Comparison of ENCODE assay signal across 23 cellular contexts in genomic region chr16:50570354-50570753, GRCh38. TPM values are rescaled to one million over a fixed set of nuclear protein-coding genes. Genes with fewer than 3 reads are reported as not detected.
A peak's percentile ranks its signal among the peaks of the same experiment; 100 is the strongest.
DNase-seq lines count a peak whose midpoint lies in the region; ATAC-seq, FAIRE-seq and TF ChIP-seq lines count a peak whose summit lies in the region.
"Had no signal": no experiment of that assay in that cellular context is flagged by ENCODE, and none has a peak within 500 bp of the region (broad histone marks: within the 10 kb centered on the region; RNA-seq: fewer than 3 reads in every experiment).

No MANE protein-coding gene starts in this region.

- H3K4me2 ChIP-seq in HepG2 (ENCODE audit: low read depth, low read length) (no peak overlapping the region), K562 (ENCODE audit: insufficient read depth, low read length) (no peak overlapping the region)
- H3K4me2 ChIP-seq: A549; BLaER1 treated with 17β-estradiol and CSF1 and Interleukin-3, amounts not matched to agents 10 nM and 100 nM had no signal

- H3K4me1 Mint-ChIP-seq in nephron progenitor cell = peaks cover 82% of the 10 kb centered on the region
- H3K4me1 Mint-ChIP-seq: B cell had no signal

- H3K79me2 ChIP-seq in HepG2 (ENCODE audit: insufficient read depth, low read length) (peaks cover 100% of the 10 kb centered on the region), K562 (ENCODE audit: control insufficient read depth, insufficient read depth, low read length) (no peaks in the 10 kb centered on the region)

- H3K9me3 Mint-ChIP-seq in nephron progenitor cell = no peaks in the 10 kb centered on the region
- H3K9me3 Mint-ChIP-seq: CD4-positive, alpha-beta T cell; CD8-positive, alpha-beta T cell had no signal

- H3K4me1 ChIP-seq in HepG2 (ENCODE audit: insufficient read depth, low read length) (peaks cover 99% of the 10 kb centered on the region), right lobe of liver (no peaks in the 10 kb centered on the region), K562 (replicated peaks in 1 of 2; ENCODE audit: control insufficient read depth in 2 of 2, insufficient read depth in 2 of 2, low read length in 2 of 2) (no peaks in the 10 kb centered on the region)
- H3K4me1 ChIP-seq: A549, Caco-2 had no signal

- no peaks in the 10 kb centered on the region for H3K9me1 ChIP-seq in K562 (ENCODE audit: control insufficient read depth, insufficient read depth, low read length)

- H3K9me3 ChIP-seq in HepG2 (ENCODE audit: low read length) (no peaks in the 10 kb centered on the region), right lobe of liver (no peaks in the 10 kb centered on the region), K562 (replicated peaks; ENCODE audit: control insufficient read depth, insufficient read depth, low read depth, low read length) (no peaks in the 10 kb centered on the region)
- H3K9me3 ChIP-seq: A549; BLaER1 treated with 17β-estradiol and CSF1 and Interleukin-3, amounts not matched to agents 10 nM and 100 nM; Caco-2 had no signal

- H4K20me1 ChIP-seq in HepG2 (ENCODE audit: insufficient read depth, low read length) (peaks cover 100% of the 10 kb centered on the region), K562 (replicated peaks; ENCODE audit: control insufficient read depth, insufficient read depth, low read length) (no peaks in the 10 kb centered on the region)
- H4K20me1 ChIP-seq: BLaER1 treated with 17β-estradiol and CSF1 and Interleukin-3, amounts not matched to agents 10 nM and 100 nM had no signal

- H3K4me3 ChIP-seq in HepG2 (replicated peaks in 1 of 3; ENCODE audit: insufficient read depth in 1 of 3, low read depth in 2 of 3, low read length in 3 of 3) (no peak overlapping the region), right lobe of liver (no peak overlapping the region), K562 (no peak overlapping the region), lower leg skin (ENCODE audit: low read depth, poor library complexity, severe bottlenecking) (no peak overlapping the region)
- H3K4me3 ChIP-seq: A549; BLaER1 treated with 17β-estradiol and CSF1 and Interleukin-3, amounts not matched to agents 10 nM and 100 nM; GM12878 had no signal

- peak overlapping the region; percentile 36 for H3K27ac Mint-ChIP-seq in nephron progenitor cell
- H3K27ac Mint-ChIP-seq: B cell; CD4-positive, alpha-beta T cell; CD8-positive, alpha-beta T cell had no signal

- H3K27me3 ChIP-seq in HepG2 (ENCODE audit: control insufficient read depth in 1 of 2, insufficient read depth in 2 of 2, low read length in 2 of 2) (no peaks in the 10 kb centered on the region), right lobe of liver (no peaks in the 10 kb centered on the region), K562 (ENCODE audit: control insufficient read depth in 2 of 2, insufficient read depth in 2 of 2, low read length in 2 of 2) (peaks cover 14 to 58% of the 10 kb centered on the region in 2 experiments; a peak in 4 of 5 replicates)
- H3K27me3 ChIP-seq: BLaER1 treated with 17β-estradiol and CSF1 and Interleukin-3, amounts not matched to agents 10 nM and 100 nM had no signal

- no TSS peak for BruUV-seq in HepG2 (replicated peaks; lab: Mats Ljungman, UMichigan)
- BruUV-seq in K562 (replicated peaks; lab: Mats Ljungman, UMichigan) = no TSS peak

- TF ChIP-seq RAD21 in HepG2 (CRISPR knock-in tag; IDR thresholded peaks at IDR 0.05) (no peak), K562 (CRISPR knock-in tag; conservative IDR thresholded peaks at IDR 0.05 in 1 of 2, IDR thresholded peaks at IDR 0.05 in 1 of 2) (no peak)

- no peak overlapping the region for H3K4me3 Mint-ChIP-seq in nephron progenitor cell
- H3K4me3 Mint-ChIP-seq: B cell; CD4-positive, alpha-beta T cell; CD8-positive, alpha-beta T cell had no signal

- H2AFZ ChIP-seq in HepG2 (ENCODE audit: low read length) (no peak overlapping the region), K562 (ENCODE audit: low read depth, low read length) (no peak overlapping the region)

- DNase-seq in HepG2 (ENCODE audit: low spot score) (no peak), right lobe of liver (no peak), K562 (ENCODE audit: extremely low read depth in 1 of 4, low spot score in 3 of 4) (no peak), nephron progenitor cell (no peak), lower leg skin (ENCODE audit: low spot score in 2 of 2) (no peak), T1000 (lab: John Stamatoyannopoulos, UW) (no peak)
- no peak for DNase-seq in stimulated activated CD4-positive, alpha-beta T cell treated with anti-CD3 and anti-CD28 coated beads, Interleukin-4, amount 100 ng/mL, for 24 hours
- DNase-seq: AML-193; Caco-2; Calu3; CD4-positive, alpha-beta T cell; CD8-positive, alpha-beta T cell; DMS79 treated with DMSO at 0.1 percent for 48 hours; GDM1 had no signal

- H3K27me3 Mint-ChIP-seq in nephron progenitor cell (ENCODE audit: low read depth, poor library complexity) = no peaks in the 10 kb centered on the region
- H3K27me3 Mint-ChIP-seq: CD4-positive, alpha-beta T cell had no signal

- no peak for FAIRE-seq in HepG2 (lab: Jason Lieb, UNC)
- no peak for FAIRE-seq in K562 (lab: Jason Lieb, UNC)
- FAIRE-seq: A549, D721Med, GM12878, GM19239 had no signal

- 96% methylated on average over 7 of the region's 7 CpGs for WGBS in HepG2 (ENCODE audit: low lambda C conversion rate)
- whole genome bisulfite sequencing in right lobe of liver (ENCODE audit: insufficient coverage, low coverage, low lambda C conversion rate, missing lambda C conversion rate) = 63% methylated on average over 4 of the region's 7 CpGs
- under 1% methylated on average over 7 of the region's 7 CpGs for WGBS in K562 (ENCODE audit: insufficient coverage, low coverage, missing lambda C conversion rate)
- WGBS in lower leg skin, 2 donors = 94 to 100% methylated on average over 7 of the region's 7 CpGs

- intact Hi-C loops in HepG2 (cut with micrococcal nuclease; ENCODE audit: unreplicated experiment) = no loop called here
- intact Hi-C loops in right lobe of liver (cut with DNase I) = no loop called here
- intact Hi-C loops in K562 (cut with micrococcal nuclease) = no loop called here
- intact Hi-C loops in lower leg skin (cut with DNase I; ENCODE audit: low total_unique reads) = no loop called here

- H3K27ac ChIP-seq in HepG2 (ENCODE audit: extremely low read length, insufficient read depth, low read length) = no peak overlapping the region
- H3K27ac ChIP-seq in right lobe of liver = no peak overlapping the region
- no peak overlapping the region for H3K27ac ChIP-seq in K562 (ENCODE audit: extremely low read depth, low read depth, low read length)
- H3K27ac ChIP-seq: 22Rv1; A549; BLaER1 treated with 17β-estradiol and CSF1 and Interleukin-3, amounts not matched to agents 10 nM and 100 nM; C4-2B had no signal

- ATAC-seq in HepG2 (no peak), right lobe of liver (no peak), K562 (no peak)
- ATAC-seq: A549; CD8-positive, alpha-beta T cell; GM12878 had no signal

- TF ChIP-seq POLR2A in HepG2 (IDR thresholded peaks at IDR 0.05; ENCODE audit: insufficient read depth in 1 of 2, low read depth in 2 of 2, low read length in 2 of 2) (no peak), right lobe of liver (IDR thresholded peaks at IDR 0.05) (no peak), K562 (conservative IDR thresholded peaks at IDR 0.05) (no peak), lower leg skin (IDR thresholded peaks at IDR 0.05) (no peak)

- POLR2A ChIA-PET in HepG2 (lab: Yijun Ruan, JAX) (no interaction called here), K562 (lab: Yijun Ruan, JAX) (no interaction called here)

- CTCF ChIA-PET in HepG2 (lab: Yijun Ruan, JAX; ENCODE audit: low intra/inter-chr PET ratio, low total read pairs) = no interaction called here
- CTCF ChIA-PET in K562 (lab: Yijun Ruan, JAX; ENCODE audit: low intra/inter-chr PET ratio) = no interaction called here

- H3K36me3 ChIP-seq in HepG2 (replicated peaks in 1 of 2; ENCODE audit: control insufficient read depth in 1 of 2, insufficient read depth in 2 of 2, low read length in 2 of 2) = peaks cover 76 to 99% of the 10 kb centered on the region in 2 experiments
- no peaks in the 10 kb centered on the region for H3K36me3 ChIP-seq in right lobe of liver
- no peaks in the 10 kb centered on the region for H3K36me3 ChIP-seq in K562 (ENCODE audit: control insufficient read depth, insufficient read depth, low read length)
- H3K36me3 ChIP-seq: BLaER1 treated with 17β-estradiol and CSF1 and Interleukin-3, amounts not matched to agents 10 nM and 100 nM had no signal

- peaks cover 33% of the 10 kb centered on the region for H3K36me3 Mint-ChIP-seq in nephron progenitor cell (ENCODE audit: low read depth)

- no peak overlapping the region for H3K9ac ChIP-seq in HepG2 (ENCODE audit: insufficient read depth, low read depth, low read length)
- no peak overlapping the region for H3K9ac ChIP-seq in K562 (ENCODE audit: insufficient read depth in 1 of 2, low read depth in 2 of 2, low read length in 2 of 2)
- H3K9ac ChIP-seq: BLaER1 treated with 17β-estradiol and CSF1 and Interleukin-3, amounts not matched to agents 10 nM and 100 nM had no signal

- no peak for TF ChIP-seq CTCF in HepG2 (CRISPR knock-in tag; IDR thresholded peaks at IDR 0.05)
- no peak for TF ChIP-seq CTCF in right lobe of liver (IDR thresholded peaks at IDR 0.05)
- TF ChIP-seq CTCF in K562 (IDR thresholded peaks at IDR 0.05 in 2 of 3, conservative IDR thresholded peaks at IDR 0.05 in 1 of 3; ENCODE audit: insufficient read depth in 2 of 3, low read depth in 1 of 3, low read length in 3 of 3) = no peak
- TF ChIP-seq CTCF in nephron progenitor cell (IDR thresholded peaks at IDR 0.05) = no peak
- no peak for TF ChIP-seq CTCF in lower leg skin (IDR thresholded peaks at IDR 0.05)

- TF ChIP-seq EP300 in HepG2 (IDR thresholded peaks at IDR 0.05; ENCODE audit: low read depth in 2 of 2, low read length in 2 of 2) = no peak
- no peak for TF ChIP-seq EP300 in HepG2 (CRISPR knock-in tag; IDR thresholded peaks at IDR 0.05; ENCODE audit: borderline replicate concordance)
- no peak for TF ChIP-seq EP300 in K562 (IDR thresholded peaks at IDR 0.05; ENCODE audit: low read length)

- in situ Hi-C loops in HepG2 (cut with HindIII; ENCODE audit: extremely low pct_ligation_motif_present, low pct_unique_long_range_greater_than_20kb) = no loop called here
- in situ Hi-C loops in K562 (cut with MboI) = no loop called here

RNA-seq across cellular contexts. Expression of gene NKD1, which starts 22.2 kb away (rescaled TPM):
- total RNA-seq in HepG2 (2016; rRNA removed; fragmentation: Illumina TruSeq; extraction: Trizol) (59.0 and 70.4 TPM in 2 replicates), right lobe of liver (1 to 10 TPM in 5 of 6 experiments, under 1 TPM in 1; 0.69 to 2.6 (median 2.1) TPM), K562 (2014; rRNA removed) (0.04 and 0.18 TPM in 2 replicates), K562 (2014; rRNA removed; fragmentation: Illumina TruSeq; extraction: Trizol) (under 0.01 TPM in 2 replicates), K562 (2015; rRNA removed; fragmentation: Illumina TruSeq; extraction: Trizol) (0.07 and 0.08 TPM in 2 replicates), K562 (2021) (0.22 and 0.24 TPM in 2 replicates), lower leg skin (10 to 100 TPM in 1 of 4 donors, 1 to 10 TPM in 3; 5.1 to 15.2 (median 7.2) TPM)
- 19.9 and 25.5 TPM in 2 replicates for total RNA-seq in HepG2 (2016; cell fraction: cytosol; rRNA removed; fragmentation: Illumina TruSeq; extraction: Trizol; ENCODE audit: low read depth)
- total RNA-seq in HepG2 (2016; cell fraction: insoluble cytoplasmic fraction; rRNA removed; fragmentation: Illumina TruSeq; extraction: Trizol) = 50.0 and 70.7 TPM in 2 replicates
- 136 and 148 TPM in 2 replicates for total RNA-seq in HepG2 (2016; cell fraction: membrane; rRNA removed; fragmentation: Illumina TruSeq; extraction: Trizol)
- total RNA-seq in HepG2 (2016; cell fraction: nucleus; rRNA removed; fragmentation: Illumina TruSeq; extraction: Trizol) = 61.9 and 70.6 TPM in 2 replicates
- polyA plus RNA-seq in HepG2 (2011; rRNA removed) (86.1 and 121 TPM in 2 replicates), K562 (2011; rRNA removed) (under 0.01 and 0.11 TPM in 2 replicates), K562 (2014; fragmentation: Illumina TruSeq; extraction: Trizol) (0.01 and 0.07 TPM in 2 replicates), K562 (2014; fragmentation: Nextera tagmentation; extraction: Ambion mirVana) (not detected), K562 (2014; rRNA removed) (0.04 TPM in 1 of 2 replicates, not detected in the other)
- 22.3 and 49.7 TPM in 2 replicates for polyA plus RNA-seq in HepG2 (2011; cell fraction: cytosol; rRNA removed)
- polyA plus RNA-seq in HepG2 (2011; cell fraction: nucleus; rRNA removed) = 150 and 275 TPM in 2 replicates
- polyA plus RNA-seq in HepG2 (2012) = 58.7 and 76.3 TPM in 2 replicates
- polyA plus RNA-seq in HepG2 (2016; cell fraction: cytosol; fragmentation: Illumina TruSeq; extraction: Trizol; ENCODE audit: low read depth) = 106 and 127 TPM in 2 replicates
- 95.8 and 124 TPM in 2 replicates for polyA plus RNA-seq in HepG2 (2016; cell fraction: insoluble cytoplasmic fraction; fragmentation: Illumina TruSeq; extraction: Trizol; ENCODE audit: low read depth)
- 156 and 170 TPM in 2 replicates for polyA plus RNA-seq in HepG2 (2016; cell fraction: membrane; fragmentation: Illumina TruSeq; extraction: Trizol; ENCODE audit: low read depth)
- polyA plus RNA-seq in HepG2 (2016; cell fraction: nucleus; fragmentation: Illumina TruSeq; extraction: Trizol; ENCODE audit: insufficient read depth, low read depth) = 155 and 169 TPM in 2 replicates
- polyA minus RNA-seq in HepG2 (2011; rRNA and poly(A)+ RNA removed; ENCODE audit: low replicate concordance) = 0.02 and 110 TPM in 2 replicates
- 14.3 and 28.8 TPM in 2 replicates for polyA minus RNA-seq in HepG2 (2011; cell fraction: cytosol; rRNA and poly(A)+ RNA removed)
- 43.1 and 57.6 TPM in 2 replicates for polyA minus RNA-seq in HepG2 (2011; cell fraction: nucleus; rRNA and poly(A)+ RNA removed)
- total RNA-seq in K562 (2011; cell fraction: chromatin; rRNA removed; ENCODE audit: low replicate concordance) = 0.02 TPM in 1 of 2 replicates, not detected in the other
- total RNA-seq in K562 (2011; cell fraction: nucleolus; rRNA removed) = not detected in 2 replicates
- under 0.01 and 0.08 TPM in 2 replicates for total RNA-seq in K562 (2011; cell fraction: nucleoplasm; rRNA removed)
- under 0.01 and 0.39 TPM in 2 replicates for polyA plus RNA-seq in K562 (2011; cell fraction: cytosol; rRNA removed)
- polyA plus RNA-seq in K562 (2011; cell fraction: nucleus; rRNA removed) = 0.11 and 0.33 TPM in 2 replicates
- polyA plus RNA-seq in K562 (2012) = 0.03 and 0.04 TPM in 2 replicates
- polyA minus RNA-seq in K562 (2011; rRNA and poly(A)+ RNA removed) = under 0.01 TPM in 2 replicates
- not detected in 2 replicates for polyA minus RNA-seq in K562 (2011; cell fraction: cytosol; rRNA and poly(A)+ RNA removed)
- polyA minus RNA-seq in K562 (2011; cell fraction: nucleus; rRNA and poly(A)+ RNA removed) = under 0.01 and 0.22 TPM in 2 replicates
- total RNA-seq: G401 had no signal

Comparison
In these comparisons a context has a peak if more than half of its experiments do, and no peak if none do; other contexts are left out.
1. Of the 241 proteins assayed by ChIP-seq in both HepG2 and K562: peak only in HepG2: RBFOX2 and RBM22; only in K562: ZFP36; in both: none; in neither: 238.